ENCODE assay signal across 8 cellular contexts in genomic region chr9:133532937-133533668, GRCh38. TPM values are rescaled to one million over a fixed set of nuclear protein-coding genes. Genes with fewer than 3 reads are reported as not detected.
A peak's percentile ranks its signal among the peaks of the same experiment; 100 is the strongest.
DNase-seq lines count a peak whose midpoint lies in the region; ATAC-seq and TF ChIP-seq lines count a peak whose summit lies in the region.

No MANE protein-coding gene starts in this region.

- DNase-seq in MG63 (peak; percentile 62), hypothalamus (lab: John Stamatoyannopoulos, UW) (peak in 41 of 51 donors; percentile 5 to 70 (median 36)), NCI-H446 treated with DMSO at 0.1 percent for 48 hours (lab: John Stamatoyannopoulos, UW) (no peak)
- peak; percentile 75 for DNase-seq in activated naive CD8-positive, alpha-beta T cell treated with anti-CD3 and anti-CD28 coated beads, Interleukin-2, amount 50 U/mL, for 24 hours
- peak in 3 of 4 experiments; percentile 49 to 68 (median 55) for DNase-seq in stimulated activated CD4-positive, alpha-beta T cell treated with anti-CD3 and anti-CD28 coated beads, Interleukin-1b, Interleukin-23, amount 100 ng/mL, for 24 hours (ENCODE audit: low read depth in 4 of 4, low spot score in 1 of 4)

- H3K4me3 ChIP-seq in DOHH2 (ENCODE audit: low read length) (no peak overlapping the region), MG63 (no peak overlapping the region), SU-DHL-6 (ENCODE audit: insufficient read depth, low read length, poor library complexity, severe bottlenecking) (no peak overlapping the region)

- no peaks in the 10 kb centered on the region for H3K79me2 ChIP-seq in DOHH2 (ENCODE audit: control insufficient read depth, low read length)
- H3K79me2 ChIP-seq in SU-DHL-6 (ENCODE audit: insufficient read depth, low read length): no peaks in the 10 kb centered on the region

- H3K27ac ChIP-seq in DOHH2 (ENCODE audit: low read depth, low read length) (no peak overlapping the region), SU-DHL-6 (ENCODE audit: low read depth, low read length) (no peak overlapping the region)

- no peak overlapping the region for H3K9ac ChIP-seq in SU-DHL-6 (ENCODE audit: low read length)

- peaks cover 9% of the 10 kb centered on the region for H3K4me1 ChIP-seq in DOHH2 (ENCODE audit: control insufficient read depth, low read length)

- no peak overlapping the region for H3K27ac Mint-ChIP-seq in activated naive CD8-positive, alpha-beta T cell treated with anti-CD3 and anti-CD28 coated beads, Interleukin-2, amount 50 U/mL, for 24 hours

- H3K9me2 ChIP-seq in DOHH2 (replicated peaks; ENCODE audit: control insufficient read depth, low read length) (no peaks in the 10 kb centered on the region), SU-DHL-6 (replicated peaks; ENCODE audit: insufficient read depth, low read length) (no peaks in the 10 kb centered on the region)

- no peak overlapping the region for H2AFZ ChIP-seq in SU-DHL-6 (ENCODE audit: low read depth, low read length, severe bottlenecking)

- H4K20me1 ChIP-seq in DOHH2 (ENCODE audit: control insufficient read depth, insufficient read depth, low read depth, low read length): no peaks in the 10 kb centered on the region
- no peaks in the 10 kb centered on the region for H4K20me1 ChIP-seq in SU-DHL-6 (ENCODE audit: low read depth, low read length)

- H3K27me3 Mint-ChIP-seq in activated naive CD8-positive, alpha-beta T cell treated with anti-CD3 and anti-CD28 coated beads, Interleukin-2, amount 50 U/mL, for 24 hours: peaks cover 15% of the 10 kb centered on the region

- peaks cover 23% of the 10 kb centered on the region for H3K27me3 ChIP-seq in DOHH2 (ENCODE audit: control insufficient read depth, low read length)
- H3K27me3 ChIP-seq in MG63: no peaks in the 10 kb centered on the region
- no peaks in the 10 kb centered on the region for H3K27me3 ChIP-seq in SU-DHL-6 (ENCODE audit: low read length)

- no peaks in the 10 kb centered on the region for H3K9me3 Mint-ChIP-seq in activated naive CD8-positive, alpha-beta T cell treated with anti-CD3 and anti-CD28 coated beads, Interleukin-2, amount 50 U/mL, for 24 hours

- H3K36me3 Mint-ChIP-seq in activated naive CD8-positive, alpha-beta T cell treated with anti-CD3 and anti-CD28 coated beads, Interleukin-2, amount 50 U/mL, for 24 hours (ENCODE audit: low read depth): no peaks in the 10 kb centered on the region

- H3K4me1 Mint-ChIP-seq in activated naive CD8-positive, alpha-beta T cell treated with anti-CD3 and anti-CD28 coated beads, Interleukin-2, amount 50 U/mL, for 24 hours: peaks cover 13% of the 10 kb centered on the region

- no peaks in the 10 kb centered on the region for H3K9me3 ChIP-seq in DOHH2 (ENCODE audit: control insufficient read depth, insufficient read depth, low read length)
- H3K9me3 ChIP-seq in MG63: no peaks in the 10 kb centered on the region
- H3K9me3 ChIP-seq in SU-DHL-6 (ENCODE audit: insufficient read depth, low read length): no peaks in the 10 kb centered on the region

- no peaks in the 10 kb centered on the region for H3F3A ChIP-seq in DOHH2 (ENCODE audit: control insufficient read depth, insufficient read depth)
- H3F3A ChIP-seq in SU-DHL-6 (ENCODE audit: insufficient read depth): no peaks in the 10 kb centered on the region

- no peaks in the 10 kb centered on the region for H3K36me3 ChIP-seq in DOHH2 (ENCODE audit: control insufficient read depth, low read length)
- no peaks in the 10 kb centered on the region for H3K36me3 ChIP-seq in MG63
- no peaks in the 10 kb centered on the region for H3K36me3 ChIP-seq in SU-DHL-6 (ENCODE audit: low read length)

- TF ChIP-seq CTCF in DOHH2 (IDR thresholded peaks at IDR 0.05; ENCODE audit: low read depth, low read length, poor library complexity, severe bottlenecking) (peak; percentile 84), SU-DHL-6 (IDR thresholded peaks at IDR 0.05; ENCODE audit: insufficient read depth, low read length, poor library complexity, severe bottlenecking) (peak; percentile 30)

- peak; percentile 41 for ATAC-seq in activated naive CD8-positive, alpha-beta T cell treated with anti-CD3 and anti-CD28 coated beads, Interleukin-2, amount 50 U/mL, for 24 hours
- ATAC-seq in GM18858 (IDR thresholded peaks at IDR 0.05; ENCODE audit: unreplicated experiment): no peak

- no peak overlapping the region; the same call in 1 of the 2 replicates for H3K4me2 ChIP-seq in DOHH2 (ENCODE audit: low read length)
- no peak overlapping the region for H3K4me2 ChIP-seq in SU-DHL-6 (ENCODE audit: low read depth, low read length, poor library complexity, severe bottlenecking)

- no peak overlapping the region for H3K4me3 Mint-ChIP-seq in activated naive CD8-positive, alpha-beta T cell treated with anti-CD3 and anti-CD28 coated beads, Interleukin-2, amount 50 U/mL, for 24 hours

RNA-seq across cellular contexts. Expression of gene ADAMTSL2, which starts 1.4 kb away (rescaled TPM):
- total RNA-seq in MG63 (2014; rRNA removed; shearing (Covaris generic); ENCODE audit: low replicate concordance): 0.10 and 0.72 TPM in 2 replicates

RNA-seq across cellular contexts. Expression of gene MYMK, which starts 8.3 kb away (rescaled TPM):
- not detected in 2 replicates for total RNA-seq in MG63 (2014; rRNA removed; shearing (Covaris generic); ENCODE audit: low replicate concordance)

RNA-seq across cellular contexts. Expression of gene SLC2A6, which starts 54.2 kb away (rescaled TPM):
- 3.5 and 7.6 TPM in 2 replicates for total RNA-seq in MG63 (2014; rRNA removed; shearing (Covaris generic); ENCODE audit: low replicate concordance)
